Comparison of ENCODE assay signal across 29 cellular contexts in genomic region chr9:121230231-121230630, GRCh38.
"Had no signal": no experiment of that assay in that cellular context is flagged by ENCODE, and none has a peak within 500 bp of the region (broad histone marks: within the 10 kb centered on the region; RNA-seq: fewer than 3 reads in every experiment).

No MANE protein-coding gene starts in this region.

- H3K4me3 ChIP-seq: ascending aorta, breast epithelium, cardiac muscle cell, colonic mucosa, gastroesophageal sphincter had no signal

- H3K27ac ChIP-seq: ascending aorta, breast epithelium, cardiac muscle cell, colonic mucosa, gastroesophageal sphincter, VCaP had no signal

- DNase-seq: activated CD4-positive, alpha-beta memory T cell treated with anti-CD3 and anti-CD28 coated beads, Interleukin-2, amount 10 ng/mL, durations not matched to agents 7 days and 5 days; activated CD4-positive, alpha-beta T cell treated with anti-CD3 and anti-CD28 coated beads for 1 hour; activated CD4-positive, alpha-beta T cell treated with anti-CD3 and anti-CD28 coated beads for 4 hours; activated CD4-positive, alpha-beta T cell treated with anti-CD3 and anti-CD28 coated beads, Interleukin-2, amount 10 ng/mL, durations not matched to agents 7 days and 5 days; activated CD4-positive, alpha-beta T cell treated with anti-CD3 and anti-CD28 coated beads, Interleukin-2, amount 50 U/mL, for 4 hours; activated CD8-positive, alpha-beta memory T cell treated with anti-CD3 and anti-CD28 coated beads, Interleukin-2, amount 50 U/mL, for 48 hours; activated gamma-delta T cell; activated naive CD4-positive, alpha-beta T cell; activated naive CD4-positive, alpha-beta T cell treated with anti-CD3 and anti-CD28 coated beads, Interleukin-2, amount 10 ng/mL, durations not matched to agents 7 days and 5 days; activated naive CD8-positive, alpha-beta T cell treated with anti-CD3 and anti-CD28 coated beads, Interleukin-2, amount 10 ng/mL, durations not matched to agents 7 days and 5 days; activated T-cell treated with anti-CD3 and anti-CD28 coated beads for 4 hours; activated T-cell treated with anti-CD3 and anti-CD28 coated beads, Interleukin-2, amount 50 U/mL, for 24 hours; activated T-cell treated with anti-CD3 and anti-CD28 coated beads, Interleukin-2, amount 50 U/mL, for 72 hours; central memory CD4-positive, alpha-beta T cell; cerebellar nuclear complex; colonic mucosa; effector memory CD4-positive, alpha-beta T cell; endodermal cell; foreskin melanocyte; T-helper 2 cell had no signal

- H3K36me3 Mint-ChIP-seq: activated naive CD4-positive, alpha-beta T cell treated with anti-CD3 and anti-CD28 coated beads, Interleukin-2, amount 10 ng/mL, durations not matched to agents 7 days and 5 days; brain; WTC11 had no signal

- H3K36me3 ChIP-seq: ascending aorta, breast epithelium, cardiac muscle cell, colonic mucosa, gastroesophageal sphincter had no signal

- H3K4me1 ChIP-seq: ascending aorta, breast epithelium, colonic mucosa, gastroesophageal sphincter had no signal

- H3K4me1 Mint-ChIP-seq: activated naive CD4-positive, alpha-beta T cell treated with anti-CD3 and anti-CD28 coated beads, Interleukin-2, amount 10 ng/mL, durations not matched to agents 7 days and 5 days; endodermal cell had no signal

- H3K27ac Mint-ChIP-seq: activated CD4-positive, alpha-beta memory T cell treated with anti-CD3 and anti-CD28 coated beads, Interleukin-2, amount 10 ng/mL, durations not matched to agents 7 days and 5 days; activated CD4-positive, alpha-beta T cell treated with anti-CD3 and anti-CD28 coated beads, Interleukin-2, amount 10 ng/mL, durations not matched to agents 7 days and 5 days; activated naive CD4-positive, alpha-beta T cell treated with anti-CD3 and anti-CD28 coated beads, Interleukin-2, amount 10 ng/mL, durations not matched to agents 7 days and 5 days; activated naive CD4-positive, alpha-beta T cell treated with anti-CD3 and anti-CD28 coated beads, Interleukin-2, amount 50 U/mL, for 72 hours; activated naive CD8-positive, alpha-beta T cell treated with anti-CD3 and anti-CD28 coated beads, Interleukin-2, amount 10 ng/mL, durations not matched to agents 7 days and 5 days; activated T-cell treated with anti-CD3 and anti-CD28 coated beads, Interleukin-2, amount 50 U/mL, for 24 hours; activated T-cell treated with anti-CD3 and anti-CD28 coated beads, Interleukin-2, amount 50 U/mL, for 72 hours; brain; endodermal cell; WTC11 had no signal

- H3K27me3 ChIP-seq: ascending aorta, breast epithelium, cardiac muscle cell, colonic mucosa, gastroesophageal sphincter had no signal

- H3K27me3 Mint-ChIP-seq: activated CD4-positive, alpha-beta memory T cell treated with anti-CD3 and anti-CD28 coated beads, Interleukin-2, amount 10 ng/mL, durations not matched to agents 7 days and 5 days; activated CD4-positive, alpha-beta T cell treated with anti-CD3 and anti-CD28 coated beads, Interleukin-2, amount 10 ng/mL, durations not matched to agents 7 days and 5 days; activated naive CD4-positive, alpha-beta T cell treated with anti-CD3 and anti-CD28 coated beads, Interleukin-2, amount 10 ng/mL, durations not matched to agents 7 days and 5 days; activated naive CD8-positive, alpha-beta T cell treated with anti-CD3 and anti-CD28 coated beads, Interleukin-2, amount 10 ng/mL, durations not matched to agents 7 days and 5 days; activated T-cell treated with anti-CD3 and anti-CD28 coated beads, Interleukin-2, amount 50 U/mL, for 24 hours had no signal

- ATAC-seq: activated naive CD4-positive, alpha-beta T cell treated with anti-CD3 and anti-CD28 coated beads, Interleukin-2, amount 50 U/mL, for 72 hours; activated T-cell treated with anti-CD3 and anti-CD28 coated beads, Interleukin-2, amount 50 U/mL, for 72 hours; esophagus mucosa; gastroesophageal sphincter; WTC11 had no signal

- H3K9me3 Mint-ChIP-seq: activated CD4-positive, alpha-beta memory T cell treated with anti-CD3 and anti-CD28 coated beads, Interleukin-2, amount 10 ng/mL, durations not matched to agents 7 days and 5 days; activated CD4-positive, alpha-beta T cell treated with anti-CD3 and anti-CD28 coated beads, Interleukin-2, amount 10 ng/mL, durations not matched to agents 7 days and 5 days; activated naive CD4-positive, alpha-beta T cell treated with anti-CD3 and anti-CD28 coated beads, Interleukin-2, amount 10 ng/mL, durations not matched to agents 7 days and 5 days; activated naive CD4-positive, alpha-beta T cell treated with anti-CD3 and anti-CD28 coated beads, Interleukin-2, amount 50 U/mL, for 72 hours; activated naive CD8-positive, alpha-beta T cell treated with anti-CD3 and anti-CD28 coated beads, Interleukin-2, amount 10 ng/mL, durations not matched to agents 7 days and 5 days; activated T-cell treated with anti-CD3 and anti-CD28 coated beads, Interleukin-2, amount 50 U/mL, for 24 hours; activated T-cell treated with anti-CD3 and anti-CD28 coated beads, Interleukin-2, amount 50 U/mL, for 72 hours; brain; endodermal cell; WTC11 had no signal

- H3K4me3 Mint-ChIP-seq: activated CD4-positive, alpha-beta memory T cell treated with anti-CD3 and anti-CD28 coated beads, Interleukin-2, amount 10 ng/mL, durations not matched to agents 7 days and 5 days; activated CD4-positive, alpha-beta T cell treated with anti-CD3 and anti-CD28 coated beads, Interleukin-2, amount 10 ng/mL, durations not matched to agents 7 days and 5 days; activated naive CD4-positive, alpha-beta T cell treated with anti-CD3 and anti-CD28 coated beads, Interleukin-2, amount 10 ng/mL, durations not matched to agents 7 days and 5 days; activated naive CD8-positive, alpha-beta T cell treated with anti-CD3 and anti-CD28 coated beads, Interleukin-2, amount 10 ng/mL, durations not matched to agents 7 days and 5 days; activated T-cell treated with anti-CD3 and anti-CD28 coated beads, Interleukin-2, amount 50 U/mL, for 24 hours; activated T-cell treated with anti-CD3 and anti-CD28 coated beads, Interleukin-2, amount 50 U/mL, for 72 hours; brain; endodermal cell; WTC11 had no signal

- H3K9me3 ChIP-seq: ascending aorta, breast epithelium, colonic mucosa, gastroesophageal sphincter had no signal
